Comparison of ENCODE assay signal across 9 cellular contexts in the genomic region with DNA sequence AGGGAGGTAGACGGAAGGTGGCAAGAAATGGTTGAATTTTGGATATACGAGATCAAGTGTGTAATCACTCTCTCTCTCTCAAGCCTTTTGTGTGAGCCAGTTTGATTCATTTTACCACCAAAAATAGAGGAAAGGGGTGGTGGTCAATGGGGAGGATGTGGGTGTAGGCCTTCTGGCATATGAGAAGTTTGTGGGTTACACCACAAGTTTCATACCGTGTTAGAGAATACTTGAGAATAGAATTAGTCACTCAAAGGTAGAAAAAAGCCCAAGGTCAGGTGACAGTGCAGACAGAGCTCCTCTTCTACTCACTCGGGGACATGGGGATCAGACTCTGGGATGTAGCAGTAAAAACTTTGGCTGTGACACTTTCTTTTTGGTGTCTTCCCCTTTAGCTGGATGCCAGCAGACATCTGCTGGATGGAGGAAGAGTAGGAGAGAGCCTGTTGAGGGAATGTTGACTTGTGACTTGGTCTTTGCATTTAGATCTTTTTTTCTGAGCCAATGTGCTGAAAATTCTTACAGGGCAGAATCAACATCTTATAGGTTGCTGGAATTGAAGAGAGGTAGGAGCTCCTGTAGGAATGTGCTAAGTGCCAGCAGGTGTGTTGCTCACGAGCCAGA. TPM values are rescaled to one million over a fixed set of nuclear protein-coding genes. Genes with fewer than 3 reads are reported as not detected.
A peak's percentile ranks its signal among the peaks of the same experiment; 100 is the strongest.
DNase-seq lines count a peak whose midpoint lies in the region; ATAC-seq, FAIRE-seq and TF ChIP-seq lines count a peak whose summit lies in the region.
"Had no signal": no experiment of that assay in that cellular context is flagged by ENCODE, and none has a peak within 500 bp of the region (broad histone marks: within the 10 kb centered on the region; RNA-seq: fewer than 3 reads in every experiment).

No MANE protein-coding gene starts in this region.

- H3K27me3 ChIP-seq in RWPE2 (ENCODE audit: insufficient read depth, poor library complexity, severe bottlenecking) = no peaks in the 10 kb centered on the region
- H3K27me3 ChIP-seq in left lung = no peaks in the 10 kb centered on the region
- no peaks in the 10 kb centered on the region for H3K27me3 ChIP-seq in SJCRH30
- H3K27me3 ChIP-seq: cardiac muscle cell had no signal

- ATAC-seq in GM18498 (IDR thresholded peaks at IDR 0.05; ENCODE audit: unreplicated experiment) (peak; percentile 100), HG02642 (IDR thresholded peaks at IDR 0.05; ENCODE audit: poor library complexity, unreplicated experiment) (peak; percentile 100), RWPE2 (ENCODE audit: low read depth) (0 out of 3 replicates have a peak, but pooled peaks have one; percentile 27), left lung (peak; percentile 25)

- no peak for DNase-seq in RWPE2 (ENCODE audit: low spot score)
- DNase-seq in left lung = no peak
- no peak for DNase-seq in RCC 7860 (ENCODE audit: low spot score)
- DNase-seq in NCI-H526 (lab: John Stamatoyannopoulos, UW) = no peak
- DNase-seq in SJCRH30 = no peak
- no peak for DNase-seq in H54 (ENCODE audit: insufficient read length, low spot score)

- no peak for TF ChIP-seq CTCF in RWPE2 (IDR thresholded peaks at IDR 0.05; ENCODE audit: poor library complexity, severe bottlenecking)
- no peak for TF ChIP-seq CTCF in left lung (IDR thresholded peaks at IDR 0.05)

- H3K9me3 ChIP-seq in RWPE2 (ENCODE audit: severe bottlenecking) (no peaks in the 10 kb centered on the region), left lung (no peaks in the 10 kb centered on the region), SJCRH30 (replicated peaks) (no peaks in the 10 kb centered on the region)

- no peaks in the 10 kb centered on the region for H3K36me3 ChIP-seq in RWPE2 (ENCODE audit: low read depth)
- no peaks in the 10 kb centered on the region for H3K36me3 ChIP-seq in left lung
- H3K36me3 ChIP-seq in SJCRH30 = no peaks in the 10 kb centered on the region
- H3K36me3 ChIP-seq: cardiac muscle cell had no signal

- no peak overlapping the region for H3K4me3 ChIP-seq in RWPE2 (ENCODE audit: severe bottlenecking)
- H3K4me3 ChIP-seq in left lung = no peak overlapping the region
- H3K4me3 ChIP-seq in SJCRH30 = no peak overlapping the region
- H3K4me3 ChIP-seq: cardiac muscle cell had no signal

- FAIRE-seq in RCC 7860 (lab: Jason Lieb, UNC) = no peak
- no peak for FAIRE-seq in H54 (lab: Jason Lieb, UNC)

- intact Hi-C loops in left lung (cut with DNase I) = no loop called here

- no peak for TF ChIP-seq POLR2A in H54 (IDR thresholded peaks at IDR 0.05; ENCODE audit: low read depth, low read length)

- H3K27ac ChIP-seq in RWPE2 (ENCODE audit: poor library complexity, severe bottlenecking) = no peak overlapping the region
- no peak overlapping the region for H3K27ac ChIP-seq in left lung
- H3K27ac ChIP-seq in SJCRH30 = no peak overlapping the region
- H3K27ac ChIP-seq: cardiac muscle cell had no signal

- peaks cover 6% of the 10 kb centered on the region for H3K4me1 ChIP-seq in RWPE2 (ENCODE audit: insufficient read depth, poor library complexity, severe bottlenecking)
- peaks cover 0 to 7% of the 10 kb centered on the region in 2 donors for H3K4me1 ChIP-seq in left lung
- H3K4me1 ChIP-seq in SJCRH30 = peaks cover 8% of the 10 kb centered on the region; the same call in 1 of the 2 replicates

RNA-seq across cellular contexts. Expression of a gene that starts 43.8 kb away (rescaled TPM):
- 10 to 100 TPM; 44.1 to 44.7 TPM for total RNA-seq in left lung
- 88.6 and 91.7 TPM in 2 replicates for total RNA-seq in SJCRH30 (2014; rRNA removed; shearing (Covaris generic))

Comparison
In these comparisons a context has a peak if more than half of its experiments do, and no peak if none do; other contexts are left out.
1. ATAC-seq: peak in every context shown above with its lines; median percentile 100 in GM18498; 100 in HG02642; 27 in RWPE2; 25 in left lung.